In genomic region chr11:104260456-104260855, GRCh38 we compare ENCODE assay signal across 13 cellular contexts.
A peak's percentile ranks its signal among the peaks of the same experiment; 100 is the strongest.
DNase-seq lines count a peak whose midpoint lies in the region; ATAC-seq lines count a peak whose summit lies in the region.
"Had no signal": no experiment of that assay in that cellular context is flagged by ENCODE, and none has a peak within 500 bp of the region (broad histone marks: within the 10 kb centered on the region; RNA-seq: fewer than 3 reads in every experiment).

No MANE protein-coding gene starts in this region.

- DNase-seq in dermis blood vessel endothelial cell (peak; percentile 44), foreskin melanocyte (peak; percentile 16), lung microvascular endothelial cell (ENCODE audit: low read depth in 2 of 2) (peak; percentile 27 to 70), MV-4-11 (lab: John Stamatoyannopoulos, UW) (no peak)
- DNase-seq: AML-193; Caco-2; Calu3; CD4-positive, alpha-beta T cell; CD8-positive, alpha-beta T cell; DMS79 treated with DMSO at 0.1 percent for 48 hours; GF-D8 had no signal

- ATAC-seq in GM18517 (IDR thresholded peaks at IDR 0.05; ENCODE audit: unreplicated experiment): no peak
- ATAC-seq: A549; CD8-positive, alpha-beta T cell had no signal
